In the genomic region with DNA sequence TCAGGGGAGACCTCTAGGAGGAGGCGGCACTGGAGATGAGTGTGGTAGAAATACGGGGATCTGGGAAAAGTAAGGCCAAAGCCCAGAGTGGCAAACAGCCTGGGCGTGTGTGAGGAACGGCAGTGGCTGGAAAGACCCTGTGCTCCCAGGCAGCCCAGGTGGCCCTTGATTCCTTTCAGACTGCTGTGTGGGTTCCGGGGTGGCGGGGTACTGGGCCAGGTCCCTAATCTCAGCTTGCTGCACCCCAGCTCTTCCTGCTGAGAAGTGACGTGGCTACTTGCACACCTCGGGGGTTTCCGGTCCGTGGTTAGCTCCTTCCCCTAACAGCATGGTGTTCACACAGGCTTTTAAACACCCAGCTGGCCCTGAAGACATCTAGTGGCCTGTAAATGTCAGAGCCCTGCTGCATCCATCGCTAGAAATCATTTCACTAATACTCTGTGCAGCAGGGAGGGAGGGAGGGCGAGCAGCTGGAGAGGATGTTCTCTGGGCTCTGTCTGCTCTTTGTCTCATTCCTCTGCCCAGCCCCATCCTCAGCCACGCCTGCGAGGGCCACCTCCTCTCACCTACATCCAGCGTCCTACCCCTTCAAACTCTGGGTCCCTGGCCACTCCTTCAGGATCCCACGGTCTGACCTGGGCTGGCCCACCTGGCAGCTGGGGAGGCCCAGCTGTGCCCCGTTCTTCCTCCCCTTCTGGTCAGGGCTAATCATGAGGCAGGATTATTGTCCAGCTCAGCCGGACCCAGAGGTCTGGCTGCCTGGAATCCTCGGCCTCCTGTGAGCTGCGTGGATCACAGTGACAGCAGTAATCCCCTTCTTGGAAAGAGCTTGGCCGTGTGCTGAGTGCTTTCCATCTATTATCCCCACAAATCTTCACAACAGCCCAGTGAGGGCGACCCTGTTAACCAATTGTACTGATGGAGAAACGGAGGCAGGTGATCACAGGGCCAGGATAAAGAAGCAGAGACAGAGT, we compare ENCODE assay signal across 8 cellular contexts.
DNase-seq lines count a peak whose midpoint lies in the region; ATAC-seq and TF ChIP-seq lines count a peak whose summit lies in the region.

No MANE protein-coding gene starts in this region.

- peak overlapping the region; percentile 80 for H3K4me2 ChIP-seq in OCI-LY3 (ENCODE audit: low read length)

- H3K9me3 ChIP-seq in OCI-LY3 (ENCODE audit: insufficient read depth, low read length) (no peaks in the 10 kb centered on the region), neutrophil (no peaks in the 10 kb centered on the region)

- peak overlapping the region; percentile 12; the same call in 1 of the 2 replicates for H3K4me3 ChIP-seq in GM12865 (ENCODE audit: low read depth, low read length)
- peak overlapping the region; percentile 57 for H3K4me3 ChIP-seq in OCI-LY3 (ENCODE audit: low read length)
- peak overlapping the region; percentile 76 to 100 for H3K4me3 ChIP-seq in neutrophil (ENCODE audit: low read depth in 1 of 2, low read length in 1 of 2)

- peaks cover 30% of the 10 kb centered on the region for H3K79me2 ChIP-seq in OCI-LY3 (ENCODE audit: low read length)

- peak overlapping the region; percentile 69 for H3K9ac ChIP-seq in OCI-LY3 (ENCODE audit: low read length)

- TF ChIP-seq CTCF in GM12865 (IDR thresholded peaks at IDR 0.05; ENCODE audit: insufficient read depth, low read depth, low read length, missing control alignments) = peak; percentile 35
- TF ChIP-seq CTCF in OCI-LY3 (IDR thresholded peaks at IDR 0.05; ENCODE audit: low read depth, low read length) = 0 out of 2 replicates have a peak, but pooled peaks have one; percentile 7
- TF ChIP-seq CTCF in neutrophil (IDR thresholded peaks at IDR 0.05) = peak; percentile 90

- peaks cover 7% of the 10 kb centered on the region for H4K20me1 ChIP-seq in OCI-LY3 (ENCODE audit: insufficient read depth, low read length)

- peaks cover 40% of the 10 kb centered on the region for H3K36me3 ChIP-seq in OCI-LY3 (replicated peaks; ENCODE audit: low read depth, low read length)
- peaks cover 81% of the 10 kb centered on the region for H3K36me3 ChIP-seq in neutrophil

- peak; percentile 78 for ATAC-seq in GM21786 (IDR thresholded peaks at IDR 0.05; ENCODE audit: unreplicated experiment)

- peak overlapping the region; percentile 82 for H3K27ac ChIP-seq in OCI-LY3 (ENCODE audit: low read length)
- peak overlapping the region; percentile 93 for H3K27ac ChIP-seq in neutrophil
- no peak overlapping the region for H3K27ac ChIP-seq in caudate nucleus (ENCODE audit: low read depth, low read length)

- DNase-seq in GM12865 (ENCODE audit: low read depth) = peak; percentile 97
- peak; percentile 95 for DNase-seq in activated effector memory CD4-positive, alpha-beta T cell treated with anti-CD3 and anti-CD28 coated beads, Interleukin-2, amount 50 U/mL, for 16 hours
- no peak for DNase-seq in C1 segment of cervical spinal cord (lab: John Stamatoyannopoulos, UW)
- no peak for DNase-seq in SW 1271 (lab: John Stamatoyannopoulos, UW)
- DNase-seq in caudate nucleus (lab: John Stamatoyannopoulos, UW) = no peak

- no peak overlapping the region for H2AFZ ChIP-seq in OCI-LY3 (ENCODE audit: low read depth, low read length)

- H3K27me3 ChIP-seq in OCI-LY3 (ENCODE audit: low read depth, low read length) = no peaks in the 10 kb centered on the region
- H3K27me3 ChIP-seq in neutrophil = no peaks in the 10 kb centered on the region

- H3K4me1 ChIP-seq in OCI-LY3 (ENCODE audit: low read length) = peaks cover 38% of the 10 kb centered on the region
- H3K4me1 ChIP-seq in neutrophil (ENCODE audit: control insufficient read depth in 1 of 2, insufficient read depth in 1 of 2, low read depth in 1 of 2, low read length in 1 of 2) = peaks cover 73 to 80% of the 10 kb centered on the region in 2 experiments

Comparison
In these comparisons a context has a peak if more than half of its experiments do, and no peak if none do; other contexts are left out.
1. DNase-seq: peak in GM12865 (single experiment) and activated effector memory CD4-positive, alpha-beta T cell treated with anti-CD3 and anti-CD28 coated beads, Interleukin-2, amount 50 U/mL, for 16 hours (single experiment); none in C1 segment of cervical spinal cord (0 of 14), SW 1271 (0 of 2) and caudate nucleus (0 of 61).
2. H3K4me3 ChIP-seq: peak in every context shown above with its lines; median percentile 88 in neutrophil; 57 in OCI-LY3; 12 in GM12865.
3. CTCF ChIP-seq: peak in every context shown above with its lines; median percentile 90 in neutrophil; 35 in GM12865; 7 in OCI-LY3.